11 cellular contexts compared by ENCODE assay signal in the genomic region with DNA sequence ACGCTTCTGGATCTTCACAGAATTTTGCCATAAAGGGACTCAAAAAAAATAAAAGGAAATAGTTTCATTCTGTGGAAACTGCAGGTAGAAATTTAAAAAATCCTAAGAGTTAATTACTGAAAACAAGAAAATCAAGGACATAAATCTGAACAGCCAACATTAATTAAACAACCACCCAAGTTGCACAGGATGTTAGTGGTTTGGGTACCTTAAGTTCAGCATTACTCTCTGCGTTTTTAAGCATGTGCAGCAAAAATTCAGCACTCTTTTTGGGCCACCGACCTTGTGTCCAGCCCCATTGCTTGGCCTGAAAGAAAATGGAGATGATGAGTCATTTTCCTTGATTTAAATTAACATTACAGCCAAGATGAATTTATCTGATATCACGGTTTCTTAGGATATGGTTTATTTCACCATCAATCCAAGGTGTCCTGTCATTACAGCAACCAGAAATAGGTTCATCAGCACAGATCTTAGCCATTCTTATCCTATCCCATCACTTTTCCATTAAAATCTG. TPM values are rescaled to one million over a fixed set of nuclear protein-coding genes. Genes with fewer than 3 reads are reported as not detected.
A peak's percentile ranks its signal among the peaks of the same experiment; 100 is the strongest.
DNase-seq lines count a peak whose midpoint lies in the region; ATAC-seq and TF ChIP-seq lines count a peak whose summit lies in the region.
"Had no signal": no experiment of that assay in that cellular context is flagged by ENCODE, and none has a peak within 500 bp of the region (broad histone marks: within the 10 kb centered on the region; RNA-seq: fewer than 3 reads in every experiment).

No MANE protein-coding gene starts in this region.

- H3K9me3 ChIP-seq in HAP-1 (no peaks in the 10 kb centered on the region), mucosa of descending colon (no peaks in the 10 kb centered on the region)
- H3K9me3 ChIP-seq: ascending aorta had no signal

- no peak for ATAC-seq in mucosa of descending colon
- no peak for ATAC-seq in GM19324 (IDR thresholded peaks at IDR 0.05; ENCODE audit: low FRiP score, unreplicated experiment)

- no peak for TF ChIP-seq CTCF in mucosa of descending colon (IDR thresholded peaks at IDR 0.05)

- H3K9me3 Mint-ChIP-seq in activated T-helper 2 cell treated with anti-CD3 and anti-CD28 coated beads, Interferon-gamma antibody, Interleukin-2, Interleukin-4, amounts not matched to agents 10 μg/mL and 5 μg/mL and 100 μg/mL, durations not matched to agents 14 hours and 24 hours and 36 hours = no peaks in the 10 kb centered on the region
- H3K9me3 Mint-ChIP-seq in immature natural killer cell = no peaks in the 10 kb centered on the region

- in situ Hi-C loops in HAP-1 (cut with MboI; ENCODE audit: low sequenced_read_pairs) = no loop called here

- H3K4me3 Mint-ChIP-seq in activated T-helper 2 cell treated with anti-CD3 and anti-CD28 coated beads, Interferon-gamma antibody, Interleukin-2, Interleukin-4, amounts not matched to agents 10 μg/mL and 5 μg/mL and 100 μg/mL, durations not matched to agents 14 hours and 24 hours and 36 hours (ENCODE audit: low read depth) = peak overlapping the region; percentile 100
- peak overlapping the region; percentile 90 to 99 (median 96) for H3K4me3 Mint-ChIP-seq in immature natural killer cell

- H3K4me3 ChIP-seq in ACC112 (ENCODE audit: low read depth, low read length) (peak overlapping the region; percentile 87), HAP-1 (peak overlapping the region; percentile 96), mucosa of descending colon (no peak overlapping the region)

- peaks cover 44% of the 10 kb centered on the region for H3K79me2 ChIP-seq in ACC112 (ENCODE audit: control insufficient read depth, insufficient read depth, low read length, unreplicated experiment)

- intact Hi-C loops in activated T-helper 2 cell treated with anti-CD3 and anti-CD28 coated beads, Interferon-gamma antibody, Interleukin-2, Interleukin-4, amounts not matched to agents 10 μg/mL and 5 μg/mL and 100 μg/mL, durations not matched to agents 14 hours and 24 hours and 36 hours (cut with micrococcal nuclease) = loop anchor here (10.0 kb wide), 1 partner anchor 794 kb away; a partner anchor contains a TSS
- intact Hi-C loops in posterior cingulate gyrus (cut with DNase I) = loop anchor here (10.0 kb wide), 1 partner anchor 784 kb away; no protein-coding TSS in a partner anchor
- intact Hi-C loops in mucosa of descending colon (cut with DNase I, micrococcal nuclease) = no loop called here

- H2AFZ ChIP-seq in ACC112 (ENCODE audit: low read length, unreplicated experiment) = no peak overlapping the region

- H3K4me1 Mint-ChIP-seq in activated T-helper 2 cell treated with anti-CD3 and anti-CD28 coated beads, Interferon-gamma antibody, Interleukin-2, Interleukin-4, amounts not matched to agents 10 μg/mL and 5 μg/mL and 100 μg/mL, durations not matched to agents 14 hours and 24 hours and 36 hours (ENCODE audit: low read depth) = peaks cover 50% of the 10 kb centered on the region
- peaks cover 49 to 70% of the 10 kb centered on the region in 2 donors for H3K4me1 Mint-ChIP-seq in immature natural killer cell

- H3K27me3 Mint-ChIP-seq in activated T-helper 2 cell treated with anti-CD3 and anti-CD28 coated beads, Interferon-gamma antibody, Interleukin-2, Interleukin-4, amounts not matched to agents 10 μg/mL and 5 μg/mL and 100 μg/mL, durations not matched to agents 14 hours and 24 hours and 36 hours (ENCODE audit: low read depth) = peaks cover 5% of the 10 kb centered on the region
- peaks cover 12 to 26% (median 20%) of the 10 kb centered on the region in 3 donors for H3K27me3 Mint-ChIP-seq in immature natural killer cell (ENCODE audit: low read depth in 3 of 3)

- H3K4me1 ChIP-seq in ACC112 (ENCODE audit: control insufficient read depth, insufficient read depth, low read length, unreplicated experiment) (peaks cover 37% of the 10 kb centered on the region), HAP-1 (peaks cover 48% of the 10 kb centered on the region), mucosa of descending colon (ENCODE audit: low read depth) (peaks cover 19% of the 10 kb centered on the region)

- DNase-seq in HAP-1 (ENCODE audit: low spot score in 2 of 2) = no peak
- DNase-seq in activated T-helper 2 cell treated with anti-CD3 and anti-CD28 coated beads, Interferon-gamma antibody, Interleukin-2, Interleukin-4, amounts not matched to agents 10 μg/mL and 5 μg/mL and 100 μg/mL, durations not matched to agents 14 hours and 24 hours and 36 hours (ENCODE audit: low spot score) = no peak
- DNase-seq in immature natural killer cell = peak in 1 of 3 donors; percentile 21
- DNase-seq in posterior cingulate gyrus = no peak
- DNase-seq in iPS-NIHi11 (ENCODE audit: low spot score) = no peak
- DNase-seq in mucosa of descending colon = no peak
- DNase-seq: NCI-H1048, SW 1271 had no signal

- H3K27me3 ChIP-seq in ACC112 (ENCODE audit: insufficient read depth, low read length) (no peaks in the 10 kb centered on the region), HAP-1 (ENCODE audit: low read depth) (0 out of 2 replicates have a peak, but pooled peaks cover 2% of the 10 kb centered on the region)
- H3K27me3 ChIP-seq: ascending aorta had no signal

- peak overlapping the region; percentile 98 for H3K27ac Mint-ChIP-seq in activated T-helper 2 cell treated with anti-CD3 and anti-CD28 coated beads, Interferon-gamma antibody, Interleukin-2, Interleukin-4, amounts not matched to agents 10 μg/mL and 5 μg/mL and 100 μg/mL, durations not matched to agents 14 hours and 24 hours and 36 hours
- peak overlapping the region; percentile 92 to 99 (median 98) for H3K27ac Mint-ChIP-seq in immature natural killer cell

- H3K27ac ChIP-seq in ACC112 (ENCODE audit: low read depth, low read length) = peak overlapping the region; percentile 83

- H3K36me3 ChIP-seq in ACC112 (ENCODE audit: insufficient read depth, low read length) (peaks cover 39% of the 10 kb centered on the region), HAP-1 (replicated peaks) (peaks cover 48% of the 10 kb centered on the region), mucosa of descending colon (ENCODE audit: low read depth) (no peaks in the 10 kb centered on the region)

- peaks cover 60% of the 10 kb centered on the region for H3K36me3 Mint-ChIP-seq in activated T-helper 2 cell treated with anti-CD3 and anti-CD28 coated beads, Interferon-gamma antibody, Interleukin-2, Interleukin-4, amounts not matched to agents 10 μg/mL and 5 μg/mL and 100 μg/mL, durations not matched to agents 14 hours and 24 hours and 36 hours (ENCODE audit: low read depth)
- H3K36me3 Mint-ChIP-seq in immature natural killer cell = peaks cover 23 to 36% (median 27%) of the 10 kb centered on the region in 3 donors

RNA-seq across cellular contexts. Expression of a gene that starts 2.0 kb away (rescaled TPM):
- 1,996 and 2,012 TPM in 2 replicates for total RNA-seq in activated T-helper 2 cell treated with anti-CD3 and anti-CD28 coated beads, Interferon-gamma antibody, Interleukin-2, Interleukin-4, amounts not matched to agents 10 μg/mL and 5 μg/mL and 100 μg/mL, durations not matched to agents 14 hours and 24 hours and 36 hours
- polyA plus RNA-seq in immature natural killer cell = 1,000 to 10,000 TPM in 1 of 3 donors, 100 to 1,000 TPM in 2; 713 to 1,228 (median 972) TPM
- total RNA-seq in mucosa of descending colon = 1,000 to 10,000 TPM in 2 of 3 donors, 100 to 1,000 TPM in 1; 968 to 1,314 (median 1,138) TPM

RNA-seq across cellular contexts. Expression of a gene that starts 3.3 kb away (rescaled TPM):
- 21.7 and 22.6 TPM in 2 replicates for total RNA-seq in activated T-helper 2 cell treated with anti-CD3 and anti-CD28 coated beads, Interferon-gamma antibody, Interleukin-2, Interleukin-4, amounts not matched to agents 10 μg/mL and 5 μg/mL and 100 μg/mL, durations not matched to agents 14 hours and 24 hours and 36 hours
- 100 to 1,000 TPM; 106 to 170 (median 122) TPM for polyA plus RNA-seq in immature natural killer cell
- total RNA-seq in mucosa of descending colon = 10 to 100 TPM; 48.9 to 61.7 (median 57.8) TPM

RNA-seq across cellular contexts. Expression of a gene that starts 29.9 kb away (rescaled TPM):
- total RNA-seq in activated T-helper 2 cell treated with anti-CD3 and anti-CD28 coated beads, Interferon-gamma antibody, Interleukin-2, Interleukin-4, amounts not matched to agents 10 μg/mL and 5 μg/mL and 100 μg/mL, durations not matched to agents 14 hours and 24 hours and 36 hours = 62.7 and 63.3 TPM in 2 replicates
- 10 to 100 TPM; 29.6 to 51.1 (median 31.2) TPM for polyA plus RNA-seq in immature natural killer cell
- total RNA-seq in mucosa of descending colon = 10 to 100 TPM; 47.9 to 67.8 (median 55.0) TPM

Comparison
In these comparisons a context has a peak if more than half of its experiments do, and no peak if none do; other contexts are left out.
1. intact Hi-C loops: an anchor here in activated T-helper 2 cell treated with anti-CD3 and anti-CD28 coated beads, Interferon-gamma antibody, Interleukin-2, Interleukin-4, amounts not matched to agents 10 μg/mL and 5 μg/mL and 100 μg/mL, durations not matched to agents 14 hours and 24 hours and 36 hours (10.0 kb wide) and posterior cingulate gyrus (10.0 kb wide); none called in mucosa of descending colon.